In the genomic region with DNA sequence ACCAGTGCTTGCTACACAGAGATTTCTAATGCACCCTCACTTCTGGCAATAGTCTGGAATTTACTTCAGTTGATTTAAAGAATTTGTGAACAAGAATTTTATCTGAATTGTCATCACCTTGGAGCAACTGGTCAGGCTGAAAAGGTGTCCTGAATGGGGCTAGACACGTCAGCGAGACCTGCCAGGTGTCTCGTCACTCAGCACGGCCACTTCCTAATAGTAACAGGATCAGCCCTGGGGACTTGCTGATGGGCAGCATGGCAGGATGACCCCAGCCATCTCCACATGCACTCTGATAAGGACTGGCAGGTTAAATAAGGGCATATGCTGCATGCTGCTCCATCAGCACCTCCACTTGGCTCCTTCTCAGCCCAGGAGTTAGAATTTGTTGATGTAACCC, we compare ENCODE assay signal across 29 cellular contexts.
DNase-seq lines count a peak whose midpoint lies in the region; ATAC-seq, FAIRE-seq and TF ChIP-seq lines count a peak whose summit lies in the region.
"Had no signal": no experiment of that assay in that cellular context is flagged by ENCODE, and none has a peak within 500 bp of the region (broad histone marks: within the 10 kb centered on the region; RNA-seq: fewer than 3 reads in every experiment).

No MANE protein-coding gene starts in this region.

- H3K27me3 ChIP-seq in endothelial cell of umbilical vein (ENCODE audit: control insufficient read depth in 2 of 2, insufficient read depth in 2 of 2, low read length in 2 of 2) (no peaks in the 10 kb centered on the region), mesendoderm (ENCODE audit: insufficient read depth, low read length, poor library complexity) (no peaks in the 10 kb centered on the region), thyroid gland (no peaks in the 10 kb centered on the region)
- H3K27me3 ChIP-seq: left lung had no signal

- no peaks in the 10 kb centered on the region for H4K20me1 ChIP-seq in endothelial cell of umbilical vein (replicated peaks; ENCODE audit: control insufficient read depth, extremely low read depth, insufficient read depth, low read length)

- WGBS in mesendoderm (ENCODE audit: extremely low coverage, insufficient coverage, low lambda C conversion rate), result no CpG with 5 or more reads among the region's 4 CpGs
- 87 to 97% methylated on average over 4 of the region's 4 CpGs for WGBS in thyroid gland, 2 donors

- H3K36me3 ChIP-seq in endothelial cell of umbilical vein (ENCODE audit: control insufficient read depth in 2 of 2, extremely low read depth in 1 of 2, insufficient read depth in 2 of 2, low read length in 2 of 2) (no peaks in the 10 kb centered on the region), mesendoderm (ENCODE audit: control insufficient read depth, insufficient read depth, low read length) (no peaks in the 10 kb centered on the region), thyroid gland (no peaks in the 10 kb centered on the region)
- H3K36me3 ChIP-seq: left lung had no signal

- H4K5ac ChIP-seq in mesendoderm (ENCODE audit: low read length), result no peak overlapping the region

- no peak overlapping the region for H4K8ac ChIP-seq in mesendoderm (ENCODE audit: low read depth, low read length)

- ATAC-seq in Right ventricle myocardium inferior (peak; percentile 73), HG03442 (IDR thresholded peaks at IDR 0.05; ENCODE audit: unreplicated experiment) (no peak), SK-N-SH treated with all-trans-retinoic acid at 6 μM for 48 hours (no peak)
- ATAC-seq: left lung; naive thymus-derived CD8-positive, alpha-beta T cell; stimulated activated naive CD8-positive, alpha-beta T cell treated with anti-CD3 and anti-CD28 coated beads, Interleukin-15, amount 100 ng/mL, for 72 hours had no signal

- dilution Hi-C loops in endothelial cell of umbilical vein (cut with MboI; ENCODE audit: extremely low pct_ligation_motif_present, low sequenced_read_pairs), result no loop called here

- no peaks in the 10 kb centered on the region for H3K9me1 ChIP-seq in endothelial cell of umbilical vein (replicated peaks; ENCODE audit: control insufficient read depth, extremely low read depth, insufficient read depth, low read length)

- H3K56ac ChIP-seq in mesendoderm (ENCODE audit: low read length), result no peak overlapping the region

- no peak overlapping the region for H3K23ac ChIP-seq in mesendoderm (ENCODE audit: low read length)

- H3K79me2 ChIP-seq in endothelial cell of umbilical vein (ENCODE audit: control insufficient read depth, insufficient read depth, low read length), result no peaks in the 10 kb centered on the region
- H3K79me2 ChIP-seq in mesendoderm (ENCODE audit: control insufficient read depth, insufficient read depth, low read length), result no peaks in the 10 kb centered on the region

- intact Hi-C loops in Right ventricle myocardium inferior (cut with DNase I) (loop anchor here (1.0 to 5.0 kb wide), 5 partner anchors 125 to 270 kb away; no protein-coding TSS in a partner anchor), cardiac septum (cut with DNase I) (loop anchor here (5.0 kb wide), 2 partner anchors 35 to 125 kb away; no protein-coding TSS in a partner anchor), endothelial cell of umbilical vein (cut with micrococcal nuclease) (loop anchor here (10.0 kb wide), 1 partner anchor 757 kb away; no protein-coding TSS in a partner anchor), thyroid gland (cut with DNase I) (no loop called here)

- no peak overlapping the region for H2BK15ac ChIP-seq in mesendoderm (replicated peaks; ENCODE audit: low read depth)

- DNase-seq in Right ventricle myocardium inferior (ENCODE audit: missing footprints), result peak; percentile 73
- no peak for DNase-seq in cardiac septum (ENCODE audit: low spot score)
- peak; percentile 9 for DNase-seq in endothelial cell of umbilical vein (ENCODE audit: low read depth, low spot score)
- DNase-seq in mesendoderm, result peak; percentile 56
- DNase-seq in thyroid gland, result no peak
- DNase-seq in GM10266 (ENCODE audit: extremely low spot score), result no peak
- DNase-seq: activated CD4-positive, alpha-beta T cell treated with anti-CD3 and anti-CD28 coated beads, Interleukin-2, amount 50 U/mL, for 1 hour; activated gamma-delta T cell treated with Interleukin-2 at 50 U/mL for 16 hours; activated naive CD8-positive, alpha-beta T cell treated with anti-CD3 and anti-CD28 coated beads, Interleukin-2, amount 10 ng/mL, durations not matched to agents 7 days and 5 days; activated T-cell treated with anti-CD3 and anti-CD28 coated beads, Interleukin-2, amount 50 U/mL, for 24 hours; aorta; Caco-2; caudate nucleus; cortex of kidney; DND-41; effector memory CD4-positive, alpha-beta T cell; islet precursor cell; left lung; naive thymus-derived CD8-positive, alpha-beta T cell; NCI-H1436; NCI-H2081; NCI-H526 treated with DMSO at 0.1 percent for 48 hours; stimulated activated CD4-positive, alpha-beta T cell treated with anti-CD3 and anti-CD28 coated beads, Interleukin-1b, Interleukin-23, amount 100 ng/mL, for 48 hours; stimulated activated naive CD8-positive, alpha-beta T cell treated with anti-CD3 and anti-CD28 coated beads, Interleukin-15, amount 100 ng/mL, for 72 hours; T1000 had no signal

- H3K27ac ChIP-seq in endothelial cell of umbilical vein (ENCODE audit: insufficient read depth, low read depth, low read length), result no peak overlapping the region
- H3K27ac ChIP-seq in mesendoderm (ENCODE audit: low read depth, low read length), result no peak overlapping the region
- peak overlapping the region in 1 of 3 donors; percentile 64 for H3K27ac ChIP-seq in thyroid gland
- H3K27ac ChIP-seq: 22Rv1 had no signal

- H2AK5ac ChIP-seq in mesendoderm (ENCODE audit: low read length), result no peak overlapping the region

- POLR2A ChIA-PET in endothelial cell of umbilical vein (lab: Charles Lee), result no interaction called here

- no peak overlapping the region for H3K4me2 ChIP-seq in endothelial cell of umbilical vein (ENCODE audit: insufficient read depth, low read length)
- H3K4me2 ChIP-seq in mesendoderm (ENCODE audit: low read length), result no peak overlapping the region

- H3K4me3 ChIP-seq in endothelial cell of umbilical vein (replicated peaks in 1 of 3; ENCODE audit: insufficient read depth in 1 of 3, low read depth in 1 of 3, low read length in 3 of 3) (no peak overlapping the region), mesendoderm (ENCODE audit: low read length) (no peak overlapping the region), thyroid gland (replicated peaks in 1 of 3) (no peak overlapping the region)
- H3K4me3 ChIP-seq: left lung had no signal

- peaks cover 59% of the 10 kb centered on the region for H3K4me1 ChIP-seq in endothelial cell of umbilical vein (ENCODE audit: control insufficient read depth, extremely low read depth, insufficient read depth, low read length)
- no peaks in the 10 kb centered on the region for H3K4me1 ChIP-seq in mesendoderm (ENCODE audit: control insufficient read depth, low read depth, low read length)
- peaks cover 21 to 50% of the 10 kb centered on the region in 2 donors for H3K4me1 ChIP-seq in thyroid gland

- no peak overlapping the region for H2AFZ ChIP-seq in endothelial cell of umbilical vein (ENCODE audit: low read depth, low read length)

- no peak overlapping the region for H3K4ac ChIP-seq in mesendoderm (ENCODE audit: low read depth, low read length)

- H3K9me3 ChIP-seq in endothelial cell of umbilical vein (replicated peaks; ENCODE audit: control insufficient read depth, insufficient read depth, low read length) (no peaks in the 10 kb centered on the region), thyroid gland (no peaks in the 10 kb centered on the region)
- H3K9me3 ChIP-seq: Caco-2, left lung had no signal

- no peak for TF ChIP-seq POLR2A in endothelial cell of umbilical vein (IDR thresholded peaks at IDR 0.05; ENCODE audit: low read depth, low read length)
- TF ChIP-seq POLR2A in thyroid gland (IDR thresholded peaks at IDR 0.05), result no peak

- H3K79me1 ChIP-seq in mesendoderm (ENCODE audit: low read length), result no peaks in the 10 kb centered on the region

- no peak for FAIRE-seq in endothelial cell of umbilical vein (lab: Jason Lieb, UNC)
- FAIRE-seq: RCC 7860 had no signal

- no peak for TF ChIP-seq CTCF in endothelial cell of umbilical vein (IDR thresholded peaks at IDR 0.05; ENCODE audit: extremely low read depth in 1 of 2, insufficient read depth in 1 of 2, low read depth in 1 of 2, low read length in 2 of 2)
- no peak for TF ChIP-seq CTCF in thyroid gland (IDR thresholded peaks at IDR 0.05)
- no peak for TF ChIP-seq CTCF in GM10266 (IDR thresholded peaks at IDR 0.05; ENCODE audit: control insufficient read depth, insufficient read depth, low read depth, missing control alignments)

- H3K18ac ChIP-seq in mesendoderm (ENCODE audit: low read length), result no peak overlapping the region

- CTCF ChIA-PET in endothelial cell of umbilical vein (lab: Charles Lee), result no interaction called here

- H2BK5ac ChIP-seq in mesendoderm (ENCODE audit: low read length), result no peak overlapping the region

- BruUV-seq in endothelial cell of umbilical vein (replicated peaks; lab: Mats Ljungman, UMichigan), result no TSS peak

- H3K9ac ChIP-seq in endothelial cell of umbilical vein (replicated peaks; ENCODE audit: extremely low read depth, insufficient read depth, low read length) (no peak overlapping the region), mesendoderm (ENCODE audit: low read length) (no peak overlapping the region)

- H2BK120ac ChIP-seq in mesendoderm (ENCODE audit: low read depth, low read length), result no peak overlapping the region

TF ChIP-seq in endothelial cell of umbilical vein, 7 proteins besides CTCF, POLR2A, EP300 and RAD21:
- TF ChIP-seq FOS (IDR thresholded peaks at IDR 0.05; ENCODE audit: borderline replicate concordance, insufficient read depth, low read length) (no peak), POLR2AphosphoS5 (IDR thresholded peaks at IDR 0.05; ENCODE audit: insufficient read depth, low read depth, low read length) (no peak), JUN (IDR thresholded peaks at IDR 0.05; ENCODE audit: borderline replicate concordance, insufficient read depth, insufficient read length, low read depth) (no peak), MYC (IDR thresholded peaks at IDR 0.05; ENCODE audit: low read depth, low read length) (no peak), GATA2 (IDR thresholded peaks at IDR 0.05; ENCODE audit: insufficient read depth, insufficient read length, low read depth, low read length) (no peak)

TF ChIP-seq in SK-N-SH treated with all-trans-retinoic acid at 6 μM for 48 hours, 23 proteins besides CTCF, POLR2A, EP300 and RAD21 (continues in another document):
- TF ChIP-seq ESRRG (CRISPR knock-in tag; IDR thresholded peaks at IDR 0.05), result no peak

Comparison
In these comparisons a context has a peak if more than half of its experiments do, and no peak if none do; other contexts are left out.
1. DNase-seq: peak in Right ventricle myocardium inferior (single experiment), endothelial cell of umbilical vein (single experiment) and mesendoderm (single experiment); none in cardiac septum (single experiment), thyroid gland (0 of 2) and GM10266 (single experiment).